Comparison of ENCODE assay signal across 14 cellular contexts in genomic region chr5:14036947-14037346, GRCh38.
DNase-seq lines count a peak whose midpoint lies in the region; ATAC-seq, FAIRE-seq and TF ChIP-seq lines count a peak whose summit lies in the region.
"Had no signal": no experiment of that assay in that cellular context is flagged by ENCODE, and none has a peak within 500 bp of the region (broad histone marks: within the 10 kb centered on the region; RNA-seq: fewer than 3 reads in every experiment).

No MANE protein-coding gene starts in this region.

- no peak for TF ChIP-seq CTCF in Calu3 (IDR thresholded peaks at IDR 0.05; ENCODE audit: unreplicated experiment)
- TF ChIP-seq CTCF in epithelial cell of proximal tubule (conservative IDR thresholded peaks at IDR 0.05; ENCODE audit: low read depth, low read length), result no peak
- no peak for TF ChIP-seq CTCF in nephron progenitor cell (IDR thresholded peaks at IDR 0.05)

- H3K9me3 Mint-ChIP-seq in Calu3 (ENCODE audit: low read depth, unreplicated experiment) (no peaks in the 10 kb centered on the region), nephron progenitor cell (peaks cover 4% of the 10 kb centered on the region)
- H3K9me3 Mint-ChIP-seq in activated T-cell treated with anti-CD3 and anti-CD28 coated beads, Interleukin-2, amount 50 U/mL, for 24 hours, result no peaks in the 10 kb centered on the region
- H3K9me3 Mint-ChIP-seq: activated CD4-positive, alpha-beta memory T cell treated with anti-CD3 and anti-CD28 coated beads, Interleukin-2, amount 10 ng/mL, durations not matched to agents 7 days and 5 days had no signal

- H3K4me3 Mint-ChIP-seq in Calu3 (ENCODE audit: low read depth, unreplicated experiment) (peak overlapping the region; percentile 49), nephron progenitor cell (peak overlapping the region; percentile 57)
- no peak overlapping the region for H3K4me3 Mint-ChIP-seq in activated T-cell treated with anti-CD3 and anti-CD28 coated beads, Interleukin-2, amount 50 U/mL, for 24 hours
- H3K4me3 Mint-ChIP-seq: activated CD4-positive, alpha-beta memory T cell treated with anti-CD3 and anti-CD28 coated beads, Interleukin-2, amount 10 ng/mL, durations not matched to agents 7 days and 5 days; activated naive CD8-positive, alpha-beta T cell had no signal

- H3K27me3 Mint-ChIP-seq in Calu3 (ENCODE audit: unreplicated experiment), result no peaks in the 10 kb centered on the region
- H3K27me3 Mint-ChIP-seq in nephron progenitor cell (ENCODE audit: low read depth, poor library complexity), result peaks cover 8% of the 10 kb centered on the region
- peaks cover 28% of the 10 kb centered on the region for H3K27me3 Mint-ChIP-seq in activated T-cell treated with anti-CD3 and anti-CD28 coated beads, Interleukin-2, amount 50 U/mL, for 24 hours
- H3K27me3 Mint-ChIP-seq: activated CD4-positive, alpha-beta memory T cell treated with anti-CD3 and anti-CD28 coated beads, Interleukin-2, amount 10 ng/mL, durations not matched to agents 7 days and 5 days had no signal

- intact Hi-C loops in Calu3 (cut with micrococcal nuclease; ENCODE audit: unreplicated experiment), result loop anchor here (1.0 to 5.0 kb wide), 5 partner anchors 26 to 233 kb away; no protein-coding TSS in a partner anchor

- no peak for ATAC-seq in GM21723 (IDR thresholded peaks at IDR 0.05; ENCODE audit: unreplicated experiment)

- peaks cover 41% of the 10 kb centered on the region for H3K36me3 Mint-ChIP-seq in Calu3 (ENCODE audit: insufficient read depth, unreplicated experiment)
- H3K36me3 Mint-ChIP-seq in nephron progenitor cell (ENCODE audit: low read depth), result no peaks in the 10 kb centered on the region
- H3K36me3 Mint-ChIP-seq in activated T-cell treated with anti-CD3 and anti-CD28 coated beads, Interleukin-2, amount 50 U/mL, for 24 hours (ENCODE audit: low read depth), result no peaks in the 10 kb centered on the region
- H3K36me3 Mint-ChIP-seq: activated naive CD8-positive, alpha-beta T cell had no signal

- H3K4me3 ChIP-seq in epithelial cell of proximal tubule (ENCODE audit: low read depth, low read length), result peak overlapping the region; percentile 24

- DNase-seq in Calu3 (no peak), RCC 7860 (ENCODE audit: low spot score) (peak; percentile 70), epithelial cell of proximal tubule (ENCODE audit: low read depth) (peak; percentile 32), nephron progenitor cell (no peak), CD1c-positive myeloid dendritic cell (ENCODE audit: extremely low spot score) (no peak)
- DNase-seq in activated CD4-positive, alpha-beta T cell treated with anti-CD3 and anti-CD28 coated beads for 1 hour, result no peak
- DNase-seq in activated T-cell treated with anti-CD3 and anti-CD28 coated beads, Interleukin-2, amount 50 U/mL, for 24 hours, result no peak
- DNase-seq: activated CD4-positive, alpha-beta memory T cell treated with anti-CD3 and anti-CD28 coated beads, Interleukin-2, amount 10 ng/mL, durations not matched to agents 7 days and 5 days; BE2C; effector CD8-positive, alpha-beta T cell; NCI-H526; stimulated activated CD4-positive, alpha-beta T cell treated with anti-CD3 and anti-CD28 coated beads, Interleukin-4, amount 100 ng/mL, for 24 hours had no signal

- TSS peak; percentile 85 for BruUV-seq in Calu3 (replicated peaks; lab: Mats Ljungman, UMichigan)

- H3K4me1 Mint-ChIP-seq in Calu3 (ENCODE audit: low read depth, unreplicated experiment), result peaks cover 75% of the 10 kb centered on the region
- peaks cover 60% of the 10 kb centered on the region for H3K4me1 Mint-ChIP-seq in nephron progenitor cell
- H3K4me1 Mint-ChIP-seq in activated T-cell treated with anti-CD3 and anti-CD28 coated beads, Interleukin-2, amount 50 U/mL, for 24 hours (ENCODE audit: low read depth), result peaks cover 10% of the 10 kb centered on the region

- CTCF ChIA-PET in Calu3 (lab: Charles Lee), result interaction anchor here (0.6 to 1.6 kb wide), 3 partner anchors 21 to 233 kb away, joined by 3 to 5 read pairs (median 4); partner anchors contain the start of gene TRIO

- FAIRE-seq in RCC 7860 (lab: Jason Lieb, UNC), result no peak

- H3K27ac Mint-ChIP-seq in Calu3 (ENCODE audit: unreplicated experiment) (peak overlapping the region; percentile 99), nephron progenitor cell (peak overlapping the region; percentile 84)
- no peak overlapping the region for H3K27ac Mint-ChIP-seq in activated T-cell treated with anti-CD3 and anti-CD28 coated beads, Interleukin-2, amount 50 U/mL, for 24 hours
- H3K27ac Mint-ChIP-seq: activated CD4-positive, alpha-beta memory T cell treated with anti-CD3 and anti-CD28 coated beads, Interleukin-2, amount 10 ng/mL, durations not matched to agents 7 days and 5 days; activated naive CD8-positive, alpha-beta T cell had no signal

Comparison
In these comparisons a context has a peak if more than half of its experiments do, and no peak if none do; other contexts are left out.
1. DNase-seq: peak in RCC 7860 (single experiment) and epithelial cell of proximal tubule (single experiment); none in Calu3 (single experiment), nephron progenitor cell (single experiment), CD1c-positive myeloid dendritic cell (single experiment), activated CD4-positive, alpha-beta T cell treated with anti-CD3 and anti-CD28 coated beads for 1 hour (single experiment) and activated T-cell treated with anti-CD3 and anti-CD28 coated beads, Interleukin-2, amount 50 U/mL, for 24 hours (single experiment).